8 cellular contexts compared by ENCODE assay signal in the genomic region with DNA sequence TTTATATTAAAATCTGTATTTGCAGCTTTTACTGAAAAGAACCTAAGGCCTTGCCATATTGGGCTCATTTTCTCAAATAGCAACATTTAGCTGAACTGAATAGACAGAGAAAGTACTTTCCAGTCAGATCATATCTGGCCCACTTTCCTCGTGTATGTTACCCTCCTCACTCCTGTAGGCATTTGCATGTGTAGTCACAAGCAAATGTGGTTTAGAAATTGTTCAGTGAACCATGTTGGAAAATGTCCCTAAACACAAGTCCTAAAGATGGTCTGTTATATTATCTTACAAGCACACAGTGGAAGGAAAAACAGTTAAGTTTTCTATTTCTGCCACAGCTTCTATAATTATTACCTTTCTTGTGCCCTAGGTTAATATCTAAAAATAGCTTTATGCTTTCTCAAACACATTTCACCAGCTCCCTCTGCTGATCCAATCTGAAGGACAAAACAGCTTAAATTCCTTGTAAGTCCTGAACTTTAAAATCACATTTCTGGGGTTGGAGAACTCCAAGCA. TPM values are rescaled to one million over a fixed set of nuclear protein-coding genes. Genes with fewer than 3 reads are reported as not detected.
A peak's percentile ranks its signal among the peaks of the same experiment; 100 is the strongest.
DNase-seq lines count a peak whose midpoint lies in the region; ATAC-seq, FAIRE-seq and TF ChIP-seq lines count a peak whose summit lies in the region.

No MANE protein-coding gene starts in this region.

- CTCF ChIA-PET in GM10248 (lab: Yijun Ruan, JAX): interaction anchor here (0.6 to 3.2 kb wide), 44 partner anchors 8 to 624 kb away, joined by 3 to 76 read pairs (median 4); a partner anchor contains a TSS

- TF ChIP-seq CTCF in heart left ventricle (IDR thresholded peaks at IDR 0.05): no peak
- no peak for TF ChIP-seq CTCF in testis (IDR thresholded peaks at IDR 0.05)
- no peak for TF ChIP-seq CTCF in GM10248 (IDR thresholded peaks at IDR 0.05; ENCODE audit: control extremely low read depth, extremely low read depth, low read depth, missing control alignments)

- no peak for TF ChIP-seq POLR2A in heart left ventricle (IDR thresholded peaks at IDR 0.05)
- TF ChIP-seq POLR2A in testis (IDR thresholded peaks at IDR 0.05): no peak

- H3K36me3 ChIP-seq in heart left ventricle (peaks cover 0 to 12% (median 4%) of the 10 kb centered on the region in 9 donors), testis (ENCODE audit: low read depth, missing control alignments) (no peaks in the 10 kb centered on the region), small intestine (ENCODE audit: control insufficient read depth in 2 of 2, insufficient read depth in 2 of 2, low read length in 2 of 2) (peaks cover 0 to 2% of the 10 kb centered on the region in 2 donors)
- H3K36me3 ChIP-seq in effector memory CD4-positive, alpha-beta T cell (ENCODE audit: control insufficient read depth, insufficient read depth, low read length): no peaks in the 10 kb centered on the region

- H3K9me3 ChIP-seq in heart left ventricle (peaks cover 0 to 3% (median 0%) of the 10 kb centered on the region in 12 donors), testis (no peaks in the 10 kb centered on the region), small intestine (ENCODE audit: control insufficient read depth, low read depth) (no peaks in the 10 kb centered on the region)
- H3K9me3 ChIP-seq in effector memory CD4-positive, alpha-beta T cell (ENCODE audit: control insufficient read depth, low read length): no peaks in the 10 kb centered on the region

- POLR2A ChIA-PET in GM10248 (lab: Yijun Ruan, JAX): no interaction called here

- H3K4me3 ChIP-seq in heart left ventricle (peak overlapping the region in 3 of 12 donors; percentile 44 to 55 (median 49)), testis (no peak overlapping the region), small intestine (ENCODE audit: low read depth in 1 of 2, low read length in 2 of 2) (no peak overlapping the region)
- H3K4me3 ChIP-seq in effector memory CD4-positive, alpha-beta T cell (ENCODE audit: insufficient read depth, low read depth, low read length, poor library complexity, severe bottlenecking): no peak overlapping the region

- H3K4me1 ChIP-seq in heart left ventricle (peaks cover 0 to 25% (median 7%) of the 10 kb centered on the region in 12 donors), testis (no peaks in the 10 kb centered on the region), small intestine (ENCODE audit: control insufficient read depth in 2 of 2, insufficient read depth in 1 of 2, low read depth in 1 of 2, low read length in 1 of 2) (peaks cover 0 to 2% of the 10 kb centered on the region in 2 donors)
- no peaks in the 10 kb centered on the region for H3K4me1 ChIP-seq in effector memory CD4-positive, alpha-beta T cell (ENCODE audit: control insufficient read depth, insufficient read depth, low read length, poor library complexity, severe bottlenecking)

- ATAC-seq in heart left ventricle (no peak), Right ventricle myocardium superior (ENCODE audit: poor library complexity) (no peak), HG03135 (IDR thresholded peaks at IDR 0.05; ENCODE audit: unreplicated experiment) (peak; percentile 58)

- no peak for FAIRE-seq in small intestine (lab: Jason Lieb, UNC)

- H3K27ac ChIP-seq in heart left ventricle: peak overlapping the region in 11 of 12 donors; percentile 38 to 78 (median 63)
- peak overlapping the region; percentile 2 for H3K27ac ChIP-seq in effector memory CD4-positive, alpha-beta T cell (ENCODE audit: insufficient read depth, low read length, poor library complexity, severe bottlenecking)
- H3K27ac ChIP-seq in testis: peak overlapping the region; percentile 0 to 85
- no peak overlapping the region for H3K27ac ChIP-seq in small intestine (ENCODE audit: low read depth in 1 of 2, low read length in 1 of 2)

- DNase-seq in heart left ventricle (no peak), Right ventricle myocardium superior (no peak), testis (no peak), small intestine (no peak), GM10248 (ENCODE audit: extremely low spot score) (no peak), OCI-M2 (lab: John Stamatoyannopoulos, UW; ENCODE audit: unreplicated experiment) (no peak)
- no peak for DNase-seq in effector memory CD4-positive, alpha-beta T cell

- intact Hi-C loops in heart left ventricle (cut with DNase I) (loop anchor here (1.0 to 10.0 kb wide), 11 partner anchors 66 to 349 kb away; a partner anchor contains a TSS), Right ventricle myocardium superior (cut with DNase I) (loop anchor here (2.0 to 10.0 kb wide), 3 partner anchors 69 to 349 kb away; no protein-coding TSS in a partner anchor), testis (cut with DNase I; ENCODE audit: low total_unique reads) (loop anchor here (10.0 kb wide), 1 partner anchor 69 kb away; a partner anchor contains a TSS)

- no peaks in the 10 kb centered on the region for H3K27me3 ChIP-seq in heart left ventricle
- H3K27me3 ChIP-seq in effector memory CD4-positive, alpha-beta T cell (replicated peaks; ENCODE audit: control insufficient read depth, insufficient read depth, low read length, poor library complexity, severe bottlenecking): no peaks in the 10 kb centered on the region
- no peaks in the 10 kb centered on the region for H3K27me3 ChIP-seq in testis
- H3K27me3 ChIP-seq in small intestine (ENCODE audit: control insufficient read depth in 2 of 2, insufficient read depth in 2 of 2, low read length in 2 of 2): no peaks in the 10 kb centered on the region

- WGBS in heart left ventricle, 4 donors: 9 to 15% (median 10%) methylated on average over 1 of the region's 1 CpG
- WGBS in testis, 2 donors: 26 to 30% methylated on average over 1 of the region's 1 CpG
- WGBS in small intestine, 3 donors: 6 to 11% (median 8%) methylated on average over 1 of the region's 1 CpG

RNA-seq across cellular contexts. Expression of a gene that starts 0.6 kb away (rescaled TPM):
- total RNA-seq in heart left ventricle (10 to 100 TPM in 1 of 9 donors, 1 to 10 TPM in 8; 2.7 to 10.1 (median 5.9) TPM), Right ventricle myocardium superior (3.8 TPM), testis (1 to 10 TPM; 3.1 to 4.2 TPM)
- polyA plus RNA-seq in heart left ventricle (1 to 10 TPM; 1.9 to 4.9 TPM), testis (ENCODE audit: insufficient read depth, low read depth, low replicate concordance) (3.6 TPM), small intestine (1 to 10 TPM; 4.8 to 9.8 (median 5.1) TPM)

Comparison
In these comparisons a context has a peak if more than half of its experiments do, and no peak if none do; other contexts are left out.
1. H3K27ac ChIP-seq: peak in heart left ventricle (11 of 12), effector memory CD4-positive, alpha-beta T cell (single experiment) and testis (2 of 2); none in small intestine (0 of 2).